In genomic region chr6:118875672-118876071, GRCh38 we compare ENCODE assay signal across 21 cellular contexts. TPM values are rescaled to one million over a fixed set of nuclear protein-coding genes. Genes with fewer than 3 reads are reported as not detected.
A peak's percentile ranks its signal among the peaks of the same experiment; 100 is the strongest.
DNase-seq lines count a peak whose midpoint lies in the region; ATAC-seq, FAIRE-seq and TF ChIP-seq lines count a peak whose summit lies in the region.
"Had no signal": no experiment of that assay in that cellular context is flagged by ENCODE, and none has a peak within 500 bp of the region (broad histone marks: within the 10 kb centered on the region; RNA-seq: fewer than 3 reads in every experiment).

No MANE protein-coding gene starts in this region.

- WGBS in small intestine, 3 donors: 64 to 78% (median 78%) methylated on average over 2 of the region's 2 CpGs

- H3K27ac ChIP-seq in small intestine (ENCODE audit: low read depth in 1 of 2, low read length in 1 of 2): no peak overlapping the region
- H3K27ac ChIP-seq: parathyroid adenoma, thoracic aorta had no signal

- no peaks in the 10 kb centered on the region for H3K9me3 ChIP-seq in mucosa of descending colon
- no peaks in the 10 kb centered on the region for H3K9me3 ChIP-seq in small intestine (ENCODE audit: control insufficient read depth, low read depth)
- H3K9me3 ChIP-seq: thoracic aorta had no signal

- ATAC-seq in mucosa of descending colon (peak; percentile 80), GM21528 (IDR thresholded peaks at IDR 0.05; ENCODE audit: low FRiP score, unreplicated experiment) (no peak)
- ATAC-seq: activated T-cell treated with anti-CD3 and anti-CD28 coated beads, Interleukin-2, amount 50 U/mL, for 4 hours; sciatic nerve had no signal

- intact Hi-C loops in mucosa of descending colon (cut with DNase I, micrococcal nuclease): no loop called here

- no peak for TF ChIP-seq CTCF in mucosa of descending colon (IDR thresholded peaks at IDR 0.05)

- H3K4me3 ChIP-seq in mucosa of descending colon (no peak overlapping the region), small intestine (ENCODE audit: low read depth in 1 of 2, low read length in 2 of 2) (no peak overlapping the region)
- H3K4me3 ChIP-seq: thoracic aorta had no signal

- H3K27me3 ChIP-seq in small intestine (ENCODE audit: control insufficient read depth in 2 of 2, insufficient read depth in 2 of 2, low read length in 2 of 2): no peaks in the 10 kb centered on the region

- DNase-seq in DMS53 (lab: John Stamatoyannopoulos, UW): peak; percentile 90
- peak; percentile 87 for DNase-seq in NCI-H2029 treated with DMSO at 0.1 percent for 48 hours (lab: John Stamatoyannopoulos, UW)
- DNase-seq in NCI-H748 (lab: John Stamatoyannopoulos, UW; ENCODE audit: unreplicated experiment): peak; percentile 94
- DNase-seq in mucosa of descending colon: no peak
- no peak for DNase-seq in stimulated activated CD4-positive, alpha-beta T cell treated with anti-CD3 and anti-CD28 coated beads, Interleukin-4, amount 100 ng/mL, for 4 hours
- DNase-seq in small intestine: no peak
- no peak for DNase-seq in midbrain (lab: John Stamatoyannopoulos, UW)
- DNase-seq: activated CD4-positive, alpha-beta T cell treated with anti-CD3 and anti-CD28 coated beads for 1 hour; activated naive CD4-positive, alpha-beta T cell treated with anti-CD3 and anti-CD28 coated beads for 36 hours; activated T-cell treated with anti-CD3 and anti-CD28 coated beads, Interleukin-2, amount 50 U/mL, for 4 hours; CD4-positive, CD25-positive, alpha-beta regulatory T cell; DND-41; KBM-7; naive B cell; stimulated activated naive CD4-positive, alpha-beta T cell had no signal

- H3K36me3 ChIP-seq in mucosa of descending colon (ENCODE audit: low read depth) (no peaks in the 10 kb centered on the region), small intestine (ENCODE audit: control insufficient read depth in 2 of 2, insufficient read depth in 2 of 2, low read length in 2 of 2) (no peaks in the 10 kb centered on the region)
- H3K36me3 ChIP-seq: thoracic aorta had no signal

- no peaks in the 10 kb centered on the region for H3K4me1 ChIP-seq in mucosa of descending colon (ENCODE audit: low read depth)
- H3K4me1 ChIP-seq in small intestine (ENCODE audit: control insufficient read depth in 2 of 2, insufficient read depth in 1 of 2, low read depth in 1 of 2, low read length in 1 of 2): no peaks in the 10 kb centered on the region

- FAIRE-seq in small intestine (lab: Jason Lieb, UNC): no peak
- FAIRE-seq: GM12892, H1 had no signal

RNA-seq across cellular contexts. Expression of gene ASF1A, which starts 18.3 kb away (rescaled TPM):
- total RNA-seq in mucosa of descending colon: 10 to 100 TPM; 14.3 to 22.2 (median 17.1) TPM
- polyA plus RNA-seq in small intestine: 10 to 100 TPM; 10.5 to 13.9 (median 12.7) TPM

RNA-seq across cellular contexts. Expression of gene MCM9, which starts 59.3 kb away (rescaled TPM):
- 10 to 100 TPM; 15.7 to 26.3 (median 20.9) TPM for total RNA-seq in mucosa of descending colon
- 1 to 10 TPM; 3.1 to 5.3 (median 3.5) TPM for polyA plus RNA-seq in small intestine

Comparison
In these comparisons a context has a peak if more than half of its experiments do, and no peak if none do; other contexts are left out.
1. DNase-seq: peak in DMS53 (single experiment), NCI-H2029 treated with DMSO at 0.1 percent for 48 hours (single experiment) and NCI-H748 (single experiment); none in mucosa of descending colon (0 of 3), stimulated activated CD4-positive, alpha-beta T cell treated with anti-CD3 and anti-CD28 coated beads, Interleukin-4, amount 100 ng/mL, for 4 hours (0 of 2), small intestine (single experiment) and midbrain (single experiment).